9 cellular contexts compared by ENCODE assay signal in the genomic region with DNA sequence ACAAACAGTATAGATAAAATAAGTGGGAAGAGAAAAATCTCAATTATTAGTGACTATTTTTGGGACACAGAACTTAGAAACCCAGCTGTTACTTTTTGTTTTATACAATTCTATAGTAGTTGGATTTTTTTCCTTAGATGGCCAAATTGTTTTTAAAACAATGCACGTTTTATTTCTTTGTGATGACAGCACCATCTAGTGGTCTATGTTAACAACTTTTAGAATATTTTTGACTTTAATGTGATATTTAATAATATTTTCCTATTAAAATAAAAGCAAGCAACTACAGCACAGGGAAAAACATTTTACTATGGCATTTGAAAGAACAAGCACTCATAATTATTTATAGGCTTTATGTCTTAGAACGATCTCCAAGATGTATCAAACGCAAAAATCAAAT.
A peak's percentile ranks its signal among the peaks of the same experiment; 100 is the strongest.
DNase-seq lines count a peak whose midpoint lies in the region; FAIRE-seq and TF ChIP-seq lines count a peak whose summit lies in the region.
"Had no signal": no experiment of that assay in that cellular context is flagged by ENCODE, and none has a peak within 500 bp of the region (broad histone marks: within the 10 kb centered on the region; RNA-seq: fewer than 3 reads in every experiment).

No MANE protein-coding gene starts in this region.

- peak; percentile 87 for FAIRE-seq in TTC549 (lab: Jason Lieb, UNC)
- no peak for FAIRE-seq in H54 (lab: Jason Lieb, UNC)

- peak; percentile 19 for DNase-seq in AG10803 (ENCODE audit: low read depth)
- DNase-seq in GM20000 (ENCODE audit: low spot score) = peak; percentile 59
- DNase-seq in inferior parietal cortex (ENCODE audit: extremely low spot score) = peak; percentile 66
- no peak for DNase-seq in RPMI8226
- DNase-seq in H54 (ENCODE audit: insufficient read length, low spot score) = no peak
- DNase-seq in islet precursor cell = no peak
- no peak for DNase-seq in DMS153 (lab: John Stamatoyannopoulos, UW)
- DNase-seq: NK-92 treated with Interleukin-12 subunit alpha and Interleukin-12 subunit beta, amount 100 ng/mL, for 24 hours had no signal

- TF ChIP-seq CTCF in AG10803 (conservative IDR thresholded peaks at IDR 0.05; ENCODE audit: low read length) (peak; percentile 54), GM20000 (IDR thresholded peaks at IDR 0.05; ENCODE audit: extremely low read depth, missing control alignments) (no peak)

- no peak for TF ChIP-seq POLR2A in H54 (IDR thresholded peaks at IDR 0.05; ENCODE audit: low read depth, low read length)

- no peak overlapping the region for H3K4me3 ChIP-seq in AG10803 (ENCODE audit: low read length)

Comparison
In these comparisons a context has a peak if more than half of its experiments do, and no peak if none do; other contexts are left out.
1. DNase-seq: peak in AG10803 (single experiment), GM20000 (single experiment) and inferior parietal cortex (single experiment); none in RPMI8226 (single experiment), H54 (single experiment), islet precursor cell (single experiment) and DMS153 (single experiment).